In the genomic region with DNA sequence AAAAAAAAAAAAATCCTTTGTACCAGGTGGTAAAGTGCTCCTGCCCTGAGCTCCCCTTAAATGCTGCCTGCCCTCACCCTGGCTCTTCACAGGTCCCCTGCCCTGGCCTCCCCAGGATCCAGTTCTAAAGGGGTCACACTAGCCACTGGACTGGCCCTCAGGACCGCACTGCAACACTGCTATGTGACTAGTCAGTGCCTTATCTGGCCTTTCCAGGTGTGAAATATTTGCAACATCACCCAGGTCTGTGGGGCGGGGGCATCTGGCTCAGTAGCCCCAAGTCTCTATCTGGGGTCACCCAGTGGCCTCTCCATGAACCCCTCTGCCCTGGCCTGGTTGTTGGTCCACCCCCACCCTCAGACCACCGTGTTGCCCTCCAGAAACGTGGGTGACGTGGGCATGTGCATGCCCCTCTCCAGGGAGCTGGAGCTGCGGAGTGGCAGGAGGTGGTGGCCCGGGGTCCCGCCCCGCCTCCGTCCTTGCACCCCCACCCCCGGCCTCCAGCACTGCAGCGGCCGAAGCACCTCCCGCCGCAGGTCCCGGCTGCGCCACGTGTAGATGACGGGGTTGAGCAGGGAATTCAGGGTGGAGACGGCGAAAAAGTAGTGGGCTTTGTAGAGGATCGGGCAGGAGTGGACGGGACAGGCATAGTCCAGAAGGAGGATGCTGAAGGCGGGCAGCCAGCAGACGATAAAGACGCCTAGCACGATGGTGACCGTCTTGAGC, we compare ENCODE assay signal across 17 cellular contexts. TPM values are rescaled to one million over a fixed set of nuclear protein-coding genes. Genes with fewer than 3 reads are reported as not detected.
DNase-seq lines count a peak whose midpoint lies in the region; ATAC-seq, FAIRE-seq and TF ChIP-seq lines count a peak whose summit lies in the region.
"Had no signal": no experiment of that assay in that cellular context is flagged by ENCODE, and none has a peak within 500 bp of the region (broad histone marks: within the 10 kb centered on the region; RNA-seq: fewer than 3 reads in every experiment).

No MANE protein-coding gene starts in this region.

- H3K4me1 ChIP-seq in heart right ventricle (peaks cover 4 to 34% (median 25%) of the 10 kb centered on the region in 9 donors), OCI-LY1 (ENCODE audit: insufficient read depth, low read length, severe bottlenecking) (peaks cover 88% of the 10 kb centered on the region), K562 (replicated peaks in 1 of 2; ENCODE audit: control insufficient read depth in 2 of 2, insufficient read depth in 2 of 2, low read length in 2 of 2) (peaks cover 7 to 26% of the 10 kb centered on the region in 2 experiments; a peak in 3 of 5 replicates)
- H3K4me1 ChIP-seq: Caco-2 had no signal

- no peak overlapping the region for H3K27ac ChIP-seq in heart right ventricle
- H3K27ac ChIP-seq in OCI-LY1 (ENCODE audit: low read depth, low read length, poor library complexity, severe bottlenecking) = peak overlapping the region; percentile 95
- no peak overlapping the region; the same call in 2 of the 3 replicates for H3K27ac ChIP-seq in K562 (ENCODE audit: extremely low read depth, low read depth, low read length)
- H3K27ac ChIP-seq: 22Rv1, BLaER1, GM23248 had no signal

- DNase-seq in Right ventricle myocardium inferior (ENCODE audit: missing footprints) = peak; percentile 25
- no peak for DNase-seq in heart right ventricle
- peak in 2 of 4 experiments; percentile 27 to 52 for DNase-seq in K562 (ENCODE audit: extremely low read depth in 1 of 4, low spot score in 3 of 4)
- no peak for DNase-seq in iPS-NIHi11 (ENCODE audit: low spot score)
- DNase-seq: Caco-2; CD8-positive, alpha-beta memory T cell; DND-41; GF-D8; GM23248; H7 had no signal

- no peaks in the 10 kb centered on the region for H3K27me3 ChIP-seq in heart right ventricle
- no peaks in the 10 kb centered on the region for H3K27me3 ChIP-seq in OCI-LY1 (ENCODE audit: insufficient read depth, low read length)
- no peaks in the 10 kb centered on the region for H3K27me3 ChIP-seq in K562 (ENCODE audit: control insufficient read depth in 2 of 2, insufficient read depth in 2 of 2, low read length in 2 of 2)
- H3K27me3 ChIP-seq: BLaER1 had no signal

- H3K79me2 ChIP-seq in OCI-LY1 (ENCODE audit: insufficient read depth, low read length) (peaks cover 29% of the 10 kb centered on the region), K562 (ENCODE audit: control insufficient read depth, insufficient read depth, low read length) (no peaks in the 10 kb centered on the region; the same call in 2 of the 3 replicates)

- in situ Hi-C loops in K562 (cut with MboI) = no loop called here

- H2AFZ ChIP-seq in OCI-LY1 (ENCODE audit: low read length) (no peak overlapping the region), K562 (ENCODE audit: low read depth, low read length) (no peak overlapping the region)
- H2AFZ ChIP-seq: GM23248 had no signal

- H4K20me1 ChIP-seq in OCI-LY1 (ENCODE audit: insufficient read depth, low read length) = no peaks in the 10 kb centered on the region
- H4K20me1 ChIP-seq in K562 (replicated peaks; ENCODE audit: control insufficient read depth, insufficient read depth, low read length) = 0 out of 2 replicates have a peak, but pooled peaks cover 4% of the 10 kb centered on the region

- H3K4me2 ChIP-seq in OCI-LY1 (ENCODE audit: low read length) = peak overlapping the region; percentile 21; the same call in 1 of the 2 replicates
- H3K4me2 ChIP-seq in K562 (ENCODE audit: insufficient read depth, low read length) = no peak overlapping the region

- intact Hi-C loops in Right ventricle myocardium inferior (cut with DNase I) = no loop called here
- intact Hi-C loops in heart right ventricle (cut with DNase I) = no loop called here
- intact Hi-C loops in K562 (cut with micrococcal nuclease) = no loop called here

- no peak for TF ChIP-seq POLR2A in K562 (conservative IDR thresholded peaks at IDR 0.05)

- POLR2A ChIA-PET in K562 (lab: Yijun Ruan, JAX) = interaction anchor here (0.7 to 1.0 kb wide), 2 partner anchors 13 to 16 kb away, joined by 3 read pairs; no protein-coding TSS in a partner anchor

- H3K4me3 ChIP-seq in heart right ventricle = no peak overlapping the region
- no peak overlapping the region for H3K4me3 ChIP-seq in OCI-LY1 (ENCODE audit: low read depth, low read length, poor library complexity, severe bottlenecking)
- H3K4me3 ChIP-seq in K562 = no peak overlapping the region
- H3K4me3 ChIP-seq: BLaER1, GM23248 had no signal

- no peaks in the 10 kb centered on the region for H3K9me2 ChIP-seq in OCI-LY1 (ENCODE audit: low read depth, low read length)

- H3K36me3 ChIP-seq in heart right ventricle = peaks cover 0 to 30% (median 6%) of the 10 kb centered on the region in 9 donors
- peaks cover 54% of the 10 kb centered on the region for H3K36me3 ChIP-seq in OCI-LY1 (ENCODE audit: insufficient read depth, low read length)
- H3K36me3 ChIP-seq in K562 (ENCODE audit: control insufficient read depth, insufficient read depth, low read length) = peaks cover 11% of the 10 kb centered on the region; the same call in 1 of the 3 replicates

- no TSS peak for BruUV-seq in K562 (replicated peaks; lab: Mats Ljungman, UMichigan)

- H3K9ac ChIP-seq in OCI-LY1 (ENCODE audit: low read length) = no peak overlapping the region
- H3K9ac ChIP-seq in K562 (ENCODE audit: insufficient read depth in 1 of 2, low read depth in 2 of 2, low read length in 2 of 2) = peak overlapping the region in 1 of 2 experiments; percentile 63; a peak in 2 of 4 replicates
- H3K9ac ChIP-seq: BLaER1, GM23248 had no signal

- CTCF ChIA-PET in K562 (lab: Yijun Ruan, JAX; ENCODE audit: low intra/inter-chr PET ratio) = interaction anchor here (0.6 kb wide), 1 partner anchor 8 kb away, joined by 3 read pairs; no protein-coding TSS in a partner anchor

- TF ChIP-seq EP300 in K562 (IDR thresholded peaks at IDR 0.05; ENCODE audit: low read length) = no peak

- TF ChIP-seq RAD21 in K562 (CRISPR knock-in tag; conservative IDR thresholded peaks at IDR 0.05 in 1 of 2, IDR thresholded peaks at IDR 0.05 in 1 of 2) = no peak

- no peaks in the 10 kb centered on the region for H3K9me3 ChIP-seq in heart right ventricle
- H3K9me3 ChIP-seq in OCI-LY1 (ENCODE audit: low read length) = no peaks in the 10 kb centered on the region
- no peaks in the 10 kb centered on the region for H3K9me3 ChIP-seq in K562 (replicated peaks; ENCODE audit: control insufficient read depth, insufficient read depth, low read depth, low read length)
- H3K9me3 ChIP-seq: BLaER1, Caco-2 had no signal

- no peak for TF ChIP-seq CTCF in heart right ventricle (IDR thresholded peaks at IDR 0.05)
- TF ChIP-seq CTCF in OCI-LY1 (IDR thresholded peaks at IDR 0.05; ENCODE audit: low read length) = no peak
- no peak for TF ChIP-seq CTCF in K562 (IDR thresholded peaks at IDR 0.05 in 2 of 3, conservative IDR thresholded peaks at IDR 0.05 in 1 of 3; ENCODE audit: insufficient read depth in 2 of 3, low read depth in 1 of 3, low read length in 3 of 3)

- H3F3A ChIP-seq in OCI-LY1 (ENCODE audit: insufficient read depth, low read length) = no peaks in the 10 kb centered on the region

- FAIRE-seq in K562 (lab: Jason Lieb, UNC) = no peak
- FAIRE-seq: GM18507 had no signal

- WGBS in heart right ventricle, 2 donors = 94 to 95% methylated on average over 28 of the region's 28 CpGs
- WGBS in K562 (ENCODE audit: insufficient coverage, low coverage, missing lambda C conversion rate) = 76% methylated on average over 20 of the region's 28 CpGs

- no peak for ATAC-seq in Right ventricle myocardium inferior
- ATAC-seq in heart right ventricle = no peak
- ATAC-seq in K562 = peak; percentile 59
- no peak for ATAC-seq in HG02610 (IDR thresholded peaks at IDR 0.05; ENCODE audit: unreplicated experiment)
- no peak for ATAC-seq in HG02759 (IDR thresholded peaks at IDR 0.05; ENCODE audit: unreplicated experiment)
- no peak for ATAC-seq in activated CD4-positive, CD25-positive, alpha-beta regulatory T cell treated with anti-CD3 and anti-CD28 coated beads, Interleukin-2, amount 50 U/mL, for 24 hours

- H3K9me1 ChIP-seq in K562 (ENCODE audit: control insufficient read depth, insufficient read depth, low read length) = no peaks in the 10 kb centered on the region

RNA-seq across cellular contexts. Expression of a gene that starts 7.5 kb away (rescaled TPM):
- 8.4 TPM for total RNA-seq in Right ventricle myocardium inferior
- total RNA-seq in heart right ventricle = 10 to 100 TPM in 1 of 10 donors, 1 to 10 TPM in 9; 1.8 to 12.2 (median 3.3) TPM
- polyA plus RNA-seq in heart right ventricle = 1 to 10 TPM; 1.8 to 4.8 TPM
- total RNA-seq in K562 (2011; cell fraction: chromatin; rRNA removed; ENCODE audit: low replicate concordance) = 6.5 and 16.7 TPM in 2 replicates
- 14.1 and 14.8 TPM in 2 replicates for total RNA-seq in K562 (2011; cell fraction: nucleolus; rRNA removed)
- 9.9 and 11.3 TPM in 2 replicates for total RNA-seq in K562 (2011; cell fraction: nucleoplasm; rRNA removed)
- total RNA-seq in K562 (2014; rRNA removed) = 2.0 and 2.5 TPM in 2 replicates
- 1.3 and 1.5 TPM in 2 replicates for total RNA-seq in K562 (2014; rRNA removed; fragmentation: Illumina TruSeq; extraction: Trizol)
- total RNA-seq in K562 (2015; rRNA removed; fragmentation: Illumina TruSeq; extraction: Trizol) = 1.9 and 2.0 TPM in 2 replicates
- total RNA-seq in K562 (2021) = 3.8 and 3.9 TPM in 2 replicates
- polyA plus RNA-seq in K562 (2011; rRNA removed) = 1.5 and 2.1 TPM in 2 replicates
- 2.7 and 4.7 TPM in 2 replicates for polyA plus RNA-seq in K562 (2011; cell fraction: cytosol; rRNA removed)
- polyA plus RNA-seq in K562 (2011; cell fraction: nucleus; rRNA removed) = 2.1 and 2.9 TPM in 2 replicates
- 1.1 and 1.2 TPM in 2 replicates for polyA plus RNA-seq in K562 (2012)
- 1.6 TPM in 2 replicates for polyA plus RNA-seq in K562 (2014; fragmentation: Illumina TruSeq; extraction: Trizol)
- 1 to 10 TPM; 1.9 to 2.2 TPM for polyA plus RNA-seq in K562 (2014; fragmentation: Nextera tagmentation; extraction: Ambion mirVana)
- polyA plus RNA-seq in K562 (2014; rRNA removed) = 1.9 and 2.0 TPM in 2 replicates
- polyA minus RNA-seq in K562 (2011; rRNA and poly(A)+ RNA removed) = 2.5 and 3.3 TPM in 2 replicates
- polyA minus RNA-seq in K562 (2011; cell fraction: cytosol; rRNA and poly(A)+ RNA removed) = 3.3 and 3.4 TPM in 2 replicates
- 1.6 and 2.2 TPM in 2 replicates for polyA minus RNA-seq in K562 (2011; cell fraction: nucleus; rRNA and poly(A)+ RNA removed)

RNA-seq across cellular contexts. Expression of a gene that starts 28.4 kb away (rescaled TPM):
- total RNA-seq in Right ventricle myocardium inferior (70.1 TPM), heart right ventricle (10 to 100 TPM; 53.2 to 94.3 (median 69.0) TPM), K562 (2014; rRNA removed) (239 and 297 TPM in 2 replicates), K562 (2014; rRNA removed; fragmentation: Illumina TruSeq; extraction: Trizol) (12.3 and 20.8 TPM in 2 replicates), K562 (2015; rRNA removed; fragmentation: Illumina TruSeq; extraction: Trizol) (64.9 and 69.9 TPM in 2 replicates), K562 (2021) (198 and 204 TPM in 2 replicates)
- polyA plus RNA-seq in heart right ventricle (100 to 1,000 TPM in 1 of 2 donors, 10 to 100 TPM in 1; 29.0 to 101 TPM), K562 (2011; rRNA removed) (44.2 and 64.0 TPM in 2 replicates), K562 (2014; fragmentation: Illumina TruSeq; extraction: Trizol) (71.2 and 153 TPM in 2 replicates), K562 (2014; fragmentation: Nextera tagmentation; extraction: Ambion mirVana) (1 to 10 TPM; 1.4 to 5.0 TPM), K562 (2014; rRNA removed) (178 and 184 TPM in 2 replicates)
- 75.4 and 154 TPM in 2 replicates for total RNA-seq in K562 (2011; cell fraction: chromatin; rRNA removed; ENCODE audit: low replicate concordance)
- total RNA-seq in K562 (2011; cell fraction: nucleolus; rRNA removed) = 118 and 119 TPM in 2 replicates
- 109 and 125 TPM in 2 replicates for total RNA-seq in K562 (2011; cell fraction: nucleoplasm; rRNA removed)
- 115 and 258 TPM in 2 replicates for polyA plus RNA-seq in K562 (2011; cell fraction: cytosol; rRNA removed)
- 132 and 192 TPM in 2 replicates for polyA plus RNA-seq in K562 (2011; cell fraction: nucleus; rRNA removed)
- polyA plus RNA-seq in K562 (2012) = 125 and 156 TPM in 2 replicates
- 17.9 and 18.5 TPM in 2 replicates for polyA minus RNA-seq in K562 (2011; rRNA and poly(A)+ RNA removed)
- polyA minus RNA-seq in K562 (2011; cell fraction: cytosol; rRNA and poly(A)+ RNA removed) = 40.0 and 52.5 TPM in 2 replicates
- polyA minus RNA-seq in K562 (2011; cell fraction: nucleus; rRNA and poly(A)+ RNA removed) = 25.0 and 33.0 TPM in 2 replicates

RNA-seq across cellular contexts. Expression of a gene that starts 28.9 kb away (rescaled TPM):
- total RNA-seq in Right ventricle myocardium inferior = 26.0 TPM
- total RNA-seq in heart right ventricle = 10 to 100 TPM; 11.8 to 36.4 (median 21.6) TPM
- polyA plus RNA-seq in heart right ventricle = 10 to 100 TPM; 20.9 to 34.7 TPM
- 743 and 899 TPM in 2 replicates for total RNA-seq in K562 (2011; cell fraction: chromatin; rRNA removed; ENCODE audit: low replicate concordance)
- total RNA-seq in K562 (2011; cell fraction: nucleolus; rRNA removed) = 373 and 377 TPM in 2 replicates
- 405 and 438 TPM in 2 replicates for total RNA-seq in K562 (2011; cell fraction: nucleoplasm; rRNA removed)
- total RNA-seq in K562 (2014; rRNA removed) = 121 and 133 TPM in 2 replicates
- 104 and 131 TPM in 2 replicates for total RNA-seq in K562 (2014; rRNA removed; fragmentation: Illumina TruSeq; extraction: Trizol)
- total RNA-seq in K562 (2015; rRNA removed; fragmentation: Illumina TruSeq; extraction: Trizol) = 80.1 and 84.8 TPM in 2 replicates
- 261 and 271 TPM in 2 replicates for total RNA-seq in K562 (2021)
- polyA plus RNA-seq in K562 (2011; rRNA removed) = 88.6 and 150 TPM in 2 replicates
- 48.0 and 61.3 TPM in 2 replicates for polyA plus RNA-seq in K562 (2011; cell fraction: cytosol; rRNA removed)
- polyA plus RNA-seq in K562 (2011; cell fraction: nucleus; rRNA removed) = 345 and 363 TPM in 2 replicates
- polyA plus RNA-seq in K562 (2012) = 147 and 255 TPM in 2 replicates
- polyA plus RNA-seq in K562 (2014; fragmentation: Illumina TruSeq; extraction: Trizol) = 163 and 181 TPM in 2 replicates
- polyA plus RNA-seq in K562 (2014; fragmentation: Nextera tagmentation; extraction: Ambion mirVana) = 100 to 1,000 TPM in 1 of 2 experiments, 10 to 100 TPM in 1; 95.0 to 159 TPM
- 111 and 126 TPM in 2 replicates for polyA plus RNA-seq in K562 (2014; rRNA removed)
- 116 and 118 TPM in 2 replicates for polyA minus RNA-seq in K562 (2011; rRNA and poly(A)+ RNA removed)
- polyA minus RNA-seq in K562 (2011; cell fraction: cytosol; rRNA and poly(A)+ RNA removed) = 97.3 and 133 TPM in 2 replicates
- polyA minus RNA-seq in K562 (2011; cell fraction: nucleus; rRNA and poly(A)+ RNA removed) = 89.7 and 106 TPM in 2 replicates

RNA-seq across cellular contexts. Expression of a gene that starts 47.3 kb away (rescaled TPM):
- total RNA-seq in Right ventricle myocardium inferior = 8.6 TPM
- 10 to 100 TPM in 3 of 10 donors, 1 to 10 TPM in 7; 3.6 to 66.6 (median 9.3) TPM for total RNA-seq in heart right ventricle
- polyA plus RNA-seq in heart right ventricle = 10 to 100 TPM in 1 of 2 donors, 1 to 10 TPM in 1; 6.9 to 12.1 TPM
- total RNA-seq in K562 (2011; cell fraction: chromatin; rRNA removed; ENCODE audit: low replicate concordance) = 41.5 and 107 TPM in 2 replicates
- total RNA-seq in K562 (2011; cell fraction: nucleolus; rRNA removed) = 83.4 and 99.6 TPM in 2 replicates
- 76.3 and 76.6 TPM in 2 replicates for total RNA-seq in K562 (2011; cell fraction: nucleoplasm; rRNA removed)
- total RNA-seq in K562 (2014; rRNA removed) = 17.4 and 26.0 TPM in 2 replicates
- 11.9 and 12.1 TPM in 2 replicates for total RNA-seq in K562 (2014; rRNA removed; fragmentation: Illumina TruSeq; extraction: Trizol)
- total RNA-seq in K562 (2015; rRNA removed; fragmentation: Illumina TruSeq; extraction: Trizol) = 23.6 and 24.1 TPM in 2 replicates
- total RNA-seq in K562 (2021) = 22.3 and 22.6 TPM in 2 replicates
- polyA plus RNA-seq in K562 (2011; rRNA removed) = 13.1 and 21.4 TPM in 2 replicates
- polyA plus RNA-seq in K562 (2011; cell fraction: cytosol; rRNA removed) = 20.2 and 23.1 TPM in 2 replicates
- polyA plus RNA-seq in K562 (2011; cell fraction: nucleus; rRNA removed) = 17.5 and 30.7 TPM in 2 replicates
- polyA plus RNA-seq in K562 (2012) = 22.4 and 63.2 TPM in 2 replicates
- 24.4 and 29.9 TPM in 2 replicates for polyA plus RNA-seq in K562 (2014; fragmentation: Illumina TruSeq; extraction: Trizol)
- 1 to 10 TPM; 2.3 to 2.4 TPM for polyA plus RNA-seq in K562 (2014; fragmentation: Nextera tagmentation; extraction: Ambion mirVana)
- 13.4 TPM in 2 replicates for polyA plus RNA-seq in K562 (2014; rRNA removed)
- 19.6 and 21.5 TPM in 2 replicates for polyA minus RNA-seq in K562 (2011; rRNA and poly(A)+ RNA removed)
- polyA minus RNA-seq in K562 (2011; cell fraction: cytosol; rRNA and poly(A)+ RNA removed) = 21.5 and 23.8 TPM in 2 replicates
- 13.8 and 17.4 TPM in 2 replicates for polyA minus RNA-seq in K562 (2011; cell fraction: nucleus; rRNA and poly(A)+ RNA removed)
